Comparison of ENCODE assay signal across 20 cellular contexts in genomic region chr20:32638848-32639247, GRCh38. TPM values are rescaled to one million over a fixed set of nuclear protein-coding genes. Genes with fewer than 3 reads are reported as not detected.
DNase-seq lines count a peak whose midpoint lies in the region; ATAC-seq and TF ChIP-seq lines count a peak whose summit lies in the region.
"Had no signal": no experiment of that assay in that cellular context is flagged by ENCODE, and none has a peak within 500 bp of the region (broad histone marks: within the 10 kb centered on the region; RNA-seq: fewer than 3 reads in every experiment).

No MANE protein-coding gene starts in this region.

- TF ChIP-seq EP300 in stomach (IDR thresholded peaks at IDR 0.05) = no peak

- H3K9me3 ChIP-seq in breast epithelium (no peaks in the 10 kb centered on the region), stomach (no peaks in the 10 kb centered on the region)
- H3K9me3 ChIP-seq: ascending aorta, pancreas had no signal

- H3K36me3 Mint-ChIP-seq in MCF 10A (ENCODE audit: insufficient read depth, unreplicated experiment) = no peaks in the 10 kb centered on the region
- H3K36me3 Mint-ChIP-seq: memory B cell had no signal

- H3K27me3 Mint-ChIP-seq in MCF 10A (ENCODE audit: insufficient read depth, unreplicated experiment) = no peaks in the 10 kb centered on the region
- H3K27me3 Mint-ChIP-seq: memory B cell, T-helper 17 cell had no signal

- H3K4me1 ChIP-seq in breast epithelium (no peaks in the 10 kb centered on the region), stomach (no peaks in the 10 kb centered on the region)
- H3K4me1 ChIP-seq: ascending aorta, pancreas had no signal

- CTCF ChIA-PET in MCF 10A (lab: Yijun Ruan, JAX) = interaction anchor here (0.7 to 3.2 kb wide), 4 partner anchors 14 to 118 kb away, joined by 3 to 32 read pairs (median 9); no protein-coding TSS in a partner anchor

- DNase-seq in MCF 10A (ENCODE audit: unreplicated experiment) (peak; percentile 61), breast epithelium (ENCODE audit: low spot score in 2 of 2) (no peak), SHP77 (lab: John Stamatoyannopoulos, UW) (peak; percentile 12 to 20), erythroblast (lab: John Stamatoyannopoulos, UW) (peak; percentile 36 to 55), stomach (peak; percentile 33), SIG-M5 treated with dmso at 0.1 percent for 504 hours (lab: John Stamatoyannopoulos, UW; ENCODE audit: unreplicated experiment) (no peak), T-helper 2 cell (no peak)
- DNase-seq: ACHN; activated CD4-positive, alpha-beta T cell treated with anti-CD3 and anti-CD28 coated beads, Interleukin-2, amount 50 U/mL, for 1 hour; Calu3; NCI-H2029; T-helper 17 cell had no signal

- WGBS in stomach, 5 donors = 44 to 61% (median 56%) methylated on average over 4 to 7 of the region's 7 CpGs

- no peaks in the 10 kb centered on the region for H3K36me3 ChIP-seq in breast epithelium
- H3K36me3 ChIP-seq in stomach = no peaks in the 10 kb centered on the region
- H3K36me3 ChIP-seq: ascending aorta, pancreas had no signal

- intact Hi-C loops in MCF 10A (cut with micrococcal nuclease) (no loop called here), breast epithelium (cut with DNase I; ENCODE audit: low total_unique reads) (no loop called here), stomach (cut with DNase I; ENCODE audit: low total_unique reads) (no loop called here)

- H3K27ac Mint-ChIP-seq in MCF 10A (ENCODE audit: low read depth, unreplicated experiment) = no peak overlapping the region
- H3K27ac Mint-ChIP-seq: activated T-helper 1 cell treated with anti-CD3 and anti-CD28 coated beads, Interleukin-12 subunit alpha, Interleukin-12 subunit beta, Interleukin-2, Interleukin-4 antibody, amounts not matched to agents 30 ng/mL and 10 ng/mL and 1 ng/mL, durations not matched to agents 14 hours and 24 hours and 36 hours; memory B cell; T-helper 17 cell had no signal

- no TSS peak for BruUV-seq in MCF 10A (replicated peaks; lab: Mats Ljungman, UMichigan)

- H3K4me3 ChIP-seq in breast epithelium = no peak overlapping the region
- no peak overlapping the region for H3K4me3 ChIP-seq in stomach
- H3K4me3 ChIP-seq: ascending aorta, GM12878, pancreas had no signal

- no peaks in the 10 kb centered on the region for H3K9me3 Mint-ChIP-seq in MCF 10A (ENCODE audit: unreplicated experiment)
- H3K9me3 Mint-ChIP-seq: activated T-helper 1 cell treated with anti-CD3 and anti-CD28 coated beads, Interleukin-12 subunit alpha, Interleukin-12 subunit beta, Interleukin-2, Interleukin-4 antibody, amounts not matched to agents 30 ng/mL and 10 ng/mL and 1 ng/mL, durations not matched to agents 14 hours and 24 hours and 36 hours; memory B cell had no signal

- no peaks in the 10 kb centered on the region for H3K4me1 Mint-ChIP-seq in MCF 10A (ENCODE audit: insufficient read depth, unreplicated experiment)
- H3K4me1 Mint-ChIP-seq: memory B cell had no signal

- TF ChIP-seq CTCF in MCF 10A (IDR thresholded peaks at IDR 0.05; ENCODE audit: unreplicated experiment) (no peak), breast epithelium (IDR thresholded peaks at IDR 0.05) (no peak), stomach (IDR thresholded peaks at IDR 0.05) (no peak)

- H3K4me3 Mint-ChIP-seq in MCF 10A (ENCODE audit: unreplicated experiment) = no peak overlapping the region
- H3K4me3 Mint-ChIP-seq: activated T-helper 1 cell treated with anti-CD3 and anti-CD28 coated beads, Interleukin-12 subunit alpha, Interleukin-12 subunit beta, Interleukin-2, Interleukin-4 antibody, amounts not matched to agents 30 ng/mL and 10 ng/mL and 1 ng/mL, durations not matched to agents 14 hours and 24 hours and 36 hours; memory B cell; T-helper 17 cell had no signal

- POLR2A ChIA-PET in MCF 10A (lab: Yijun Ruan, JAX) = interaction anchor here (0.6 to 1.2 kb wide), 5 partner anchors 9 to 229 kb away, joined by 3 to 6 read pairs (median 3); no protein-coding TSS in a partner anchor

- TF ChIP-seq POLR2A in breast epithelium (IDR thresholded peaks at IDR 0.05) (no peak), erythroblast (IDR thresholded peaks at IDR 0.05; ENCODE audit: low read length) (no peak), stomach (IDR thresholded peaks at IDR 0.05) (no peak)

- H3K27me3 ChIP-seq in breast epithelium = no peaks in the 10 kb centered on the region
- H3K27me3 ChIP-seq in stomach = peaks cover 0 to 5% (median 0%) of the 10 kb centered on the region in 3 donors
- H3K27me3 ChIP-seq: ascending aorta, pancreas had no signal

- ATAC-seq in GM21447 (IDR thresholded peaks at IDR 0.05; ENCODE audit: unreplicated experiment) = no peak
- ATAC-seq: GM12878, T-helper 17 cell had no signal

- no peak overlapping the region for H3K27ac ChIP-seq in breast epithelium
- no peak overlapping the region for H3K27ac ChIP-seq in stomach
- H3K27ac ChIP-seq: ascending aorta, pancreas had no signal

RNA-seq across cellular contexts. Expression of gene C20orf203, which starts 34.9 kb away (rescaled TPM):
- not detected in 2 replicates for total RNA-seq in MCF 10A (2022)
- under 1 TPM; under 0.01 to 0.32 (median 0.15) TPM for total RNA-seq in breast epithelium
- under 1 TPM in 1 of 5 donors, not detected in 4; 0.37 TPM for total RNA-seq in stomach
- under 1 TPM in 1 of 3 donors, not detected in 2; 0.03 TPM for polyA plus RNA-seq in stomach
- total RNA-seq: activated T-helper 1 cell treated with anti-CD3 and anti-CD28 coated beads, Interleukin-12 subunit alpha, Interleukin-12 subunit beta, Interleukin-2, Interleukin-4 antibody, amounts not matched to agents 30 ng/mL and 10 ng/mL and 1 ng/mL, durations not matched to agents 14 hours and 24 hours and 36 hours; ascending aorta; Calu3; endothelial cell of umbilical vein; GM12878; H4 had no signal
- polyA plus RNA-seq: endothelial cell of umbilical vein had no signal

RNA-seq across cellular contexts. Expression of gene NOL4L, which starts 53.7 kb away (rescaled TPM):
- total RNA-seq in MCF 10A (2022) (3.3 and 4.6 TPM in 2 replicates), breast epithelium (10 to 100 TPM in 2 of 3 donors, 1 to 10 TPM in 1; 3.7 to 18.4 (median 15.8) TPM), stomach (10 to 100 TPM; 12.5 to 54.0 (median 29.0) TPM)
- 1 to 10 TPM; 3.8 to 8.3 (median 7.6) TPM for polyA plus RNA-seq in stomach

Comparison
In these comparisons a context has a peak if more than half of its experiments do, and no peak if none do; other contexts are left out.
1. DNase-seq: peak in MCF 10A (single experiment), SHP77 (2 of 2), erythroblast (2 of 2) and stomach (single experiment); none in breast epithelium (0 of 2), SIG-M5 treated with dmso at 0.1 percent for 504 hours (single experiment) and T-helper 2 cell (0 of 5).